ENCODE assay signal across 1 cellular context in the genomic region with DNA sequence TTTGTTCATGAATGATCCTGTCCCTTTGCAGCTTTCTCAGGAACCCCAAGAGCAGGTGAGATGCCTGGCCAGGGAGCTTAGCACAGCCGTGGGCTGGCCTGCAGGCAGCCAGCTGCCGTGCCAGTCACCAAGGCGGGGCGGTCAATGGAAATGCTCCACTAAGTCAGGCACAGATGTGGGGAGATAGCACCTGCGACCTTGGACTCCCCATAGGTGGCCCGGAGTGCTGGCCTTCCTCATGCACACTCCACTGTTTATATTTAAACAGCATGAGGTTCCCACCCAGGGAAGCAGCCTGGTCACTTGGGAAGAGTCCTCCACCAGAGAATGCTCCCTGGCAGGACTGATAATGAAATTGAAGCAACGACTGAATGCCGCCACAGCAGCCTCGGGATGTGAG.
TF ChIP-seq lines count a peak whose summit lies in the region.

No MANE protein-coding gene starts in this region.

TF ChIP-seq in HepG2, 621 proteins besides CTCF, POLR2A, EP300 and RAD21 (continued from another document):
- TF ChIP-seq, protein P1, sequence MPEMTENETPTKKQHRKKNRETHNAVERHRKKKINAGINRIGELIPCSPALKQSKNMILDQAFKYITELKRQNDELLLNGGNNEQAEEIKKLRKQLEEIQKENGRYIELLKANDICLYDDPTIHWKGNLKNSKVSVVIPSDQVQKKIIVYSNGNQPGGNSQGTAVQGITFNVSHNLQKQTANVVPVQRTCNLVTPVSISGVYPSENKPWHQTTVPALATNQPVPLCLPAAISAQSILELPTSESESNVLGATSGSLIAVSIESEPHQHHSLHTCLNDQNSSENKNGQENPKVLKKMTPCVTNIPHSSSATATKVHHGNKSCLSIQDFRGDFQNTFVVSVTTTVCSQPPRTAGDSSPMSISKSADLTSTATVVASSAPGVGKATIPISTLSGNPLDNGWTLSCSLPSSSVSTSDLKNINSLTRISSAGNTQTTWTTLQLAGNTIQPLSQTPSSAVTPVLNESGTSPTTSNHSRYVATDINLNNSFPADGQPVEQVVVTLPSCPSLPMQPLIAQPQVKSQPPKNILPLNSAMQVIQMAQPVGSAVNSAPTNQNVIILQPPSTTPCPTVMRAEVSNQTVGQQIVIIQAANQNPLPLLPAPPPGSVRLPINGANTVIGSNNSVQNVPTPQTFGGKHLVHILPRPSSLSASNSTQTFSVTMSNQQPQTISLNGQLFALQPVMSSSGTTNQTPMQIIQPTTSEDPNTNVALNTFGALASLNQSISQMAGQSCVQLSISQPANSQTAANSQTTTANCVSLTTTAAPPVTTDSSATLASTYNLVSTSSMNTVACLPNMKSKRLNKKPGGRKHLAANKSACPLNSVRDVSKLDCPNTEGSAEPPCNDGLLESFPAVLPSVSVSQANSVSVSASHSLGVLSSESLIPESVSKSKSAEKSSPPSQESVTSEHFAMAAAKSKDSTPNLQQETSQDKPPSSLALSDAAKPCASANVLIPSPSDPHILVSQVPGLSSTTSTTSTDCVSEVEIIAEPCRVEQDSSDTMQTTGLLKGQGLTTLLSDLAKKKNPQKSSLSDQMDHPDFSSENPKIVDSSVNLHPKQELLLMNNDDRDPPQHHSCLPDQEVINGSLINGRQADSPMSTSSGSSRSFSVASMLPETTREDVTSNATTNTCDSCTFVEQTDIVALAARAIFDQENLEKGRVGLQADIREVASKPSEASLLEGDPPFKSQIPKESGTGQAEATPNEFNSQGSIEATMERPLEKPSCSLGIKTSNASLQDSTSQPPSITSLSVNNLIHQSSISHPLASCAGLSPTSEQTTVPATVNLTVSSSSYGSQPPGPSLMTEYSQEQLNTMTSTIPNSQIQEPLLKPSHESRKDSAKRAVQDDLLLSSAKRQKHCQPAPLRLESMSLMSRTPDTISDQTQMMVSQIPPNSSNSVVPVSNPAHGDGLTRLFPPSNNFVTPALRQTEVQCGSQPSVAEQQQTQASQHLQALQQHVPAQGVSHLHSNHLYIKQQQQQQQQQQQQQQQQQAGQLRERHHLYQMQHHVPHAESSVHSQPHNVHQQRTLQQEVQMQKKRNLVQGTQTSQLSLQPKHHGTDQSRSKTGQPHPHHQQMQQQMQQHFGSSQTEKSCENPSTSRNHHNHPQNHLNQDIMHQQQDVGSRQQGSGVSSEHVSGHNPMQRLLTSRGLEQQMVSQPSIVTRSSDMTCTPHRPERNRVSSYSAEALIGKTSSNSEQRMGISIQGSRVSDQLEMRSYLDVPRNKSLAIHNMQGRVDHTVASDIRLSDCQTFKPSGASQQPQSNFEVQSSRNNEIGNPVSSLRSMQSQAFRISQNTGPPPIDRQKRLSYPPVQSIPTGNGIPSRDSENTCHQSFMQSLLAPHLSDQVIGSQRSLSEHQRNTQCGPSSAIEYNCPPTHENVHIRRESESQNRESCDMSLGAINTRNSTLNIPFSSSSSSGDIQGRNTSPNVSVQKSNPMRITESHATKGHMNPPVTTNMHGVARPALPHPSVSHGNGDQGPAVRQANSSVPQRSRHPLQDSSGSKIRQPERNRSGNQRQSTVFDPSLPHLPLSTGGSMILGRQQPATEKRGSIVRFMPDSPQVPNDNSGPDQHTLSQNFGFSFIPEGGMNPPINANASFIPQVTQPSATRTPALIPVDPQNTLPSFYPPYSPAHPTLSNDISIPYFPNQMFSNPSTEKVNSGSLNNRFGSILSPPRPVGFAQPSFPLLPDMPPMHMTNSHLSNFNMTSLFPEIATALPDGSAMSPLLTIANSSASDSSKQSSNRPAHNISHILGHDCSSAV (CRISPR knock-in tag; IDR thresholded peaks at IDR 0.05; ENCODE audit: borderline replicate concordance): no peak
- TF ChIP-seq TBX2 (CRISPR knock-in tag; IDR thresholded peaks at IDR 0.05; ENCODE audit: borderline replicate concordance) (0 out of 2 replicates have a peak, but pooled peaks have one; percentile 39), TOE1 (CRISPR knock-in tag; IDR thresholded peaks at IDR 0.05) (no peak), FOXO1 (CRISPR knock-in tag; IDR thresholded peaks at IDR 0.05) (0 out of 2 replicates have a peak, but pooled peaks have one; percentile 28), PHF21A (CRISPR knock-in tag; IDR thresholded peaks at IDR 0.05) (peak; percentile 55; the same call in 1 of the 2 replicates)
